In the genomic region with DNA sequence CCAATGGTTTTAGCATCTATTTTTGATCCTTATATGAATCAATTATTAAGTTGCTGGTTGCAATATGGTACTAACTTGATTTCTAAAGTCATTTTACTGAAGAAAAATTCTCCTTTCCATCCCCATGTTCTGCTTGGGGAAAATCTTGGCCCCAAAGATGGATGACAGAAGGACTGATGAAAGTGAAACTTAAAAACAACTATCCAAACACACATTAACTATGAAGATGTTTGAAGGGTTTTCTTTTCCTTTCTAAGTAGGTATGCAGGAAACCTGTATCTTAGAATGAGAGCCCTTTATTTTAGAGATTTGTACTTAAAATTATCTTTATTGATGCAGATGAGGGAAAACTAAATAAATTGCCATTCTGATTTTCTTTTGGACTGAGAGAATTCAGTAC, we compare ENCODE assay signal across 20 cellular contexts.
DNase-seq lines count a peak whose midpoint lies in the region; ATAC-seq and TF ChIP-seq lines count a peak whose summit lies in the region.
"Had no signal": no experiment of that assay in that cellular context is flagged by ENCODE, and none has a peak within 500 bp of the region (broad histone marks: within the 10 kb centered on the region; RNA-seq: fewer than 3 reads in every experiment).

No MANE protein-coding gene starts in this region.

- ATAC-seq in GM18861 (IDR thresholded peaks at IDR 0.05; ENCODE audit: unreplicated experiment): peak; percentile 54
- ATAC-seq in GM21619 (IDR thresholded peaks at IDR 0.05; ENCODE audit: unreplicated experiment): peak; percentile 72
- ATAC-seq in GM21723 (IDR thresholded peaks at IDR 0.05; ENCODE audit: unreplicated experiment): no peak
- ATAC-seq: body of pancreas had no signal

- no peak overlapping the region for H3K4me3 ChIP-seq in KMS-11 (IDR thresholded peaks at IDR 0.05; ENCODE audit: insufficient read depth, low read depth, low read length)
- H3K4me3 ChIP-seq: body of pancreas, sigmoid colon, uterus had no signal

- H3K36me3 ChIP-seq in KMS-11 (ENCODE audit: insufficient read depth): no peaks in the 10 kb centered on the region
- H3K36me3 ChIP-seq: sigmoid colon, uterus had no signal

- peak overlapping the region; percentile 20; the same call in 1 of the 2 replicates for H3K4me2 ChIP-seq in KMS-11

- no peaks in the 10 kb centered on the region for H3K79me2 ChIP-seq in KMS-11 (ENCODE audit: insufficient read depth, low read depth)

- CTCF ChIA-PET in HEK293T (lab: Yijun Ruan, JAX): no interaction called here

- no peak overlapping the region; the same call in 1 of the 2 replicates for H2AFZ ChIP-seq in KMS-11 (ENCODE audit: low read depth)

- no peak for DNase-seq in epithelial cell of prostate (ENCODE audit: low read depth, low spot score)
- DNase-seq in activated CD4-positive, alpha-beta T cell treated with anti-CD3 and anti-CD28 coated beads for 48 hours: no peak
- DNase-seq in HEK293T (ENCODE audit: extremely low spot score): no peak
- DNase-seq: activated CD4-positive, alpha-beta T cell treated with anti-CD3 and anti-CD28 coated beads for 4 hours; body of pancreas; CD4-positive, alpha-beta memory T cell; effector CD8-positive, alpha-beta T cell; GF-D8; H9; hippocampal formation; NCI-H1105 treated with DMSO at 0.1 percent for 48 hours; NCI-H2029 treated with DMSO at 0.1 percent for 48 hours; NCI-H774; SHP77; sigmoid colon; uterus had no signal

- H3K9ac ChIP-seq in KMS-11: no peak overlapping the region

- no peak for TF ChIP-seq CTCF in KMS-11 (conservative IDR thresholded peaks at IDR 0.05; ENCODE audit: low read depth, low read length)

- POLR2A ChIA-PET in HEK293T (lab: Yijun Ruan, JAX): no interaction called here

- H3K27me3 ChIP-seq in KMS-11 (ENCODE audit: insufficient read depth, low read depth): no peaks in the 10 kb centered on the region
- H3K27me3 ChIP-seq: body of pancreas, sigmoid colon, uterus had no signal

- H3K4me1 ChIP-seq in KMS-11 (ENCODE audit: low read depth, poor library complexity, severe bottlenecking): peaks cover 15% of the 10 kb centered on the region
- H3K4me1 ChIP-seq: body of pancreas, uterus had no signal

- no peaks in the 10 kb centered on the region for H4K20me1 ChIP-seq in KMS-11 (ENCODE audit: insufficient read depth)

- no peak overlapping the region for H3K27ac ChIP-seq in KMS-11
- H3K27ac ChIP-seq in epithelial cell of prostate: peak overlapping the region; percentile 79
- H3K27ac ChIP-seq: body of pancreas, sigmoid colon, uterus had no signal

TF ChIP-seq in HEK293T, 16 proteins besides CTCF, POLR2A, EP300 and RAD21:
- TF ChIP-seq CTBP1 (IDR thresholded peaks at IDR 0.05; ENCODE audit: borderline replicate concordance) (no peak), FOXK2 (IDR thresholded peaks at IDR 0.05) (no peak), L3MBTL2 (conservative IDR thresholded peaks at IDR 0.05) (no peak), SUZ12 (IDR thresholded peaks at IDR 0.05) (no peak), HDGF (IDR thresholded peaks at IDR 0.05; ENCODE audit: borderline replicate concordance) (no peak)
